In genomic region chr22:36375071-36375980, GRCh38 we compare ENCODE assay signal across 8 cellular contexts. TPM values are rescaled to one million over a fixed set of nuclear protein-coding genes. Genes with fewer than 3 reads are reported as not detected.
DNase-seq lines count a peak whose midpoint lies in the region; ATAC-seq and TF ChIP-seq lines count a peak whose summit lies in the region.

No MANE protein-coding gene starts in this region.

- H3K4me3 Mint-ChIP-seq in Caco-2 (ENCODE audit: unreplicated experiment) (no peak overlapping the region), endothelial cell (ENCODE audit: unreplicated experiment) (no peak overlapping the region)

- intact Hi-C loops in Caco-2 (cut with micrococcal nuclease; ENCODE audit: unreplicated experiment) = no loop called here
- intact Hi-C loops in prostate gland (cut with DNase I) = no loop called here

- no peaks in the 10 kb centered on the region for H3K27me3 Mint-ChIP-seq in Caco-2 (ENCODE audit: insufficient read depth, unreplicated experiment)
- H3K27me3 Mint-ChIP-seq in endothelial cell (ENCODE audit: unreplicated experiment) = peaks cover 5% of the 10 kb centered on the region

- no TSS peak for BruUV-seq in Caco-2 (replicated peaks; lab: Mats Ljungman, UMichigan)

- POLR2A ChIA-PET in Caco-2 (lab: Charles Lee) = interaction anchor here (0.9 kb wide), 1 partner anchor 13 kb away, joined by 4 read pairs; the partner anchor contains the start of gene MYH9

- H3K4me1 Mint-ChIP-seq in Caco-2 (ENCODE audit: low read depth, unreplicated experiment) (peaks cover 29% of the 10 kb centered on the region), endothelial cell (ENCODE audit: unreplicated experiment) (peaks cover 62% of the 10 kb centered on the region)

- peaks cover 74% of the 10 kb centered on the region for H3K36me3 Mint-ChIP-seq in Caco-2 (ENCODE audit: insufficient read depth, unreplicated experiment)
- peaks cover 21% of the 10 kb centered on the region for H3K36me3 Mint-ChIP-seq in endothelial cell (ENCODE audit: low read depth, unreplicated experiment)

- DNase-seq in Caco-2 (no peak), RPMI7951 (ENCODE audit: low read depth) (peak; percentile 52), endothelial cell (ENCODE audit: low spot score) (no peak), prostate gland (ENCODE audit: low spot score) (no peak), foreskin melanocyte (no peak), DMS 273 (lab: John Stamatoyannopoulos, UW; ENCODE audit: unreplicated experiment) (no peak)
- DNase-seq in effector CD8-positive, alpha-beta T cell (lab: John Stamatoyannopoulos, UW) = no peak

- ATAC-seq in HG03565 (IDR thresholded peaks at IDR 0.05; ENCODE audit: unreplicated experiment) = no peak

- H3K9me3 ChIP-seq in Caco-2 (no peaks in the 10 kb centered on the region), prostate gland (no peaks in the 10 kb centered on the region)

- H3K9me3 Mint-ChIP-seq in Caco-2 (ENCODE audit: unreplicated experiment) = no peaks in the 10 kb centered on the region
- H3K9me3 Mint-ChIP-seq in endothelial cell (ENCODE audit: unreplicated experiment) = no peaks in the 10 kb centered on the region

- TF ChIP-seq POLR2A in prostate gland (IDR thresholded peaks at IDR 0.05) = no peak

- peaks cover 48% of the 10 kb centered on the region for H3K4me1 ChIP-seq in Caco-2
- H3K4me1 ChIP-seq in prostate gland (replicated peaks) = peaks cover 44% of the 10 kb centered on the region

- peaks cover 6% of the 10 kb centered on the region for H3K36me3 ChIP-seq in Caco-2 (ENCODE audit: control insufficient read depth, insufficient read depth, low read length)
- no peaks in the 10 kb centered on the region for H3K36me3 ChIP-seq in prostate gland

- no peak for TF ChIP-seq CTCF in Caco-2 (IDR thresholded peaks at IDR 0.05; ENCODE audit: insufficient read depth in 1 of 2, low read depth in 1 of 2, low read length in 1 of 2, severe bottlenecking in 1 of 2, unreplicated experiment in 1 of 2)
- no peak for TF ChIP-seq CTCF in endothelial cell (IDR thresholded peaks at IDR 0.05; ENCODE audit: unreplicated experiment)
- TF ChIP-seq CTCF in prostate gland (IDR thresholded peaks at IDR 0.05) = no peak

- peak overlapping the region; percentile 44 for H3K27ac Mint-ChIP-seq in Caco-2 (ENCODE audit: unreplicated experiment)
- H3K27ac Mint-ChIP-seq in endothelial cell (ENCODE audit: unreplicated experiment) = peak overlapping the region; percentile 57

- no peaks in the 10 kb centered on the region for H3K27me3 ChIP-seq in Caco-2 (replicated peaks; ENCODE audit: control insufficient read depth, insufficient read depth, low read length)
- H3K27me3 ChIP-seq in prostate gland (replicated peaks; ENCODE audit: insufficient read depth) = no peaks in the 10 kb centered on the region

- WGBS in prostate gland = 73% methylated on average over 9 of the region's 9 CpGs

- H3K4me3 ChIP-seq in Caco-2 (ENCODE audit: low read depth, low read length) (no peak overlapping the region), prostate gland (no peak overlapping the region)

- CTCF ChIA-PET in Caco-2 (lab: Charles Lee) = no interaction called here

- H3K27ac ChIP-seq in prostate gland = peak overlapping the region; percentile 91 to 96

RNA-seq across cellular contexts. Expression of gene MYH9, which starts 12.4 kb away (rescaled TPM):
- total RNA-seq in Caco-2 (2022) = 513 and 539 TPM in 2 replicates
- total RNA-seq in RPMI7951 (2014; rRNA removed; shearing (Covaris generic)) = 260 and 282 TPM in 2 replicates
- 931 TPM for total RNA-seq in endothelial cell (ENCODE audit: unreplicated experiment)
- 100 to 1,000 TPM; 295 to 329 TPM for total RNA-seq in prostate gland
